Comparison of ENCODE assay signal across 1 cellular context in the genomic region with DNA sequence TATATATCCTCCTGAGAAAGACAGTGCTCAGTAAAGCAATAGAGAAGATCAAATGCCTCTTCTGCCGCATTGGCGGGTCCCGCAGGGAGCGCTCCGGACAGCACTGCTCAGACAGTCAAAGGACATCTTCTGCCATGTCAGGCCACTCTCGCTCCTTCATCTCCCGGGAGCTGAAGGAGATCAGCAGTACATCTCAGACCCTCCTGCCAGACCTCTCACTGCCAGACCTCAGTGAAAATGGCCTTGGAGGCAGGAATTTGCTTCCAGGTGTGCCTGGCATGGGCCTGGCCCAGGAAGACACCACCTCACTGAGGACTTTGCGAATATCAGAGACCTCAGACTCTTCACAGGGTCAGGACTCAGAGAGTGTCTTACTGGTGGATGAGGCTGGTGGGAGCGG.
TF ChIP-seq lines count a peak whose summit lies in the region.

No MANE protein-coding gene starts in this region.

TF ChIP-seq in SK-N-SH, 30 proteins besides CTCF, POLR2A, EP300 and RAD21:
- TF ChIP-seq, protein P1, sequence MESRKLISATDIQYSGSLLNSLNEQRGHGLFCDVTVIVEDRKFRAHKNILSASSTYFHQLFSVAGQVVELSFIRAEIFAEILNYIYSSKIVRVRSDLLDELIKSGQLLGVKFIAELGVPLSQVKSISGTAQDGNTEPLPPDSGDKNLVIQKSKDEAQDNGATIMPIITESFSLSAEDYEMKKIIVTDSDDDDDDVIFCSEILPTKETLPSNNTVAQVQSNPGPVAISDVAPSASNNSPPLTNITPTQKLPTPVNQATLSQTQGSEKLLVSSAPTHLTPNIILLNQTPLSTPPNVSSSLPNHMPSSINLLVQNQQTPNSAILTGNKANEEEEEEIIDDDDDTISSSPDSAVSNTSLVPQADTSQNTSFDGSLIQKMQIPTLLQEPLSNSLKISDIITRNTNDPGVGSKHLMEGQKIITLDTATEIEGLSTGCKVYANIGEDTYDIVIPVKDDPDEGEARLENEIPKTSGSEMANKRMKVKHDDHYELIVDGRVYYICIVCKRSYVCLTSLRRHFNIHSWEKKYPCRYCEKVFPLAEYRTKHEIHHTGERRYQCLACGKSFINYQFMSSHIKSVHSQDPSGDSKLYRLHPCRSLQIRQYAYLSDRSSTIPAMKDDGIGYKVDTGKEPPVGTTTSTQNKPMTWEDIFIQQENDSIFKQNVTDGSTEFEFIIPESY (IDR thresholded peaks at IDR 0.05; ENCODE audit: borderline replicate concordance, low read depth): no peak
- TF ChIP-seq SMC3 (IDR thresholded peaks at IDR 0.05; ENCODE audit: low read depth, low read length): no peak
- no peak for TF ChIP-seq FOXM1 (IDR thresholded peaks at IDR 0.05; ENCODE audit: low read depth)
- no peak for TF ChIP-seq MEF2A (IDR thresholded peaks at IDR 0.05; ENCODE audit: borderline replicate concordance, low read depth)
- TF ChIP-seq EZH2phosphoT487 (IDR thresholded peaks at IDR 0.05; ENCODE audit: borderline replicate concordance, low read depth): no peak
- TF ChIP-seq GATA2 (CRISPR knock-in tag; IDR thresholded peaks at IDR 0.05): no peak
- TF ChIP-seq, protein P2, sequence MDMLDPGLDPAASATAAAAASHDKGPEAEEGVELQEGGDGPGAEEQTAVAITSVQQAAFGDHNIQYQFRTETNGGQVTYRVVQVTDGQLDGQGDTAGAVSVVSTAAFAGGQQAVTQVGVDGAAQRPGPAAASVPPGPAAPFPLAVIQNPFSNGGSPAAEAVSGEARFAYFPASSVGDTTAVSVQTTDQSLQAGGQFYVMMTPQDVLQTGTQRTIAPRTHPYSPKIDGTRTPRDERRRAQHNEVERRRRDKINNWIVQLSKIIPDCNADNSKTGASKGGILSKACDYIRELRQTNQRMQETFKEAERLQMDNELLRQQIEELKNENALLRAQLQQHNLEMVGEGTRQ (IDR thresholded peaks at IDR 0.05; ENCODE audit: borderline replicate concordance, low read depth, low read length): no peak
- no peak for TF ChIP-seq CHD2 (IDR thresholded peaks at IDR 0.05; ENCODE audit: low read length, partially characterized antibody)
- TF ChIP-seq, protein P3, sequence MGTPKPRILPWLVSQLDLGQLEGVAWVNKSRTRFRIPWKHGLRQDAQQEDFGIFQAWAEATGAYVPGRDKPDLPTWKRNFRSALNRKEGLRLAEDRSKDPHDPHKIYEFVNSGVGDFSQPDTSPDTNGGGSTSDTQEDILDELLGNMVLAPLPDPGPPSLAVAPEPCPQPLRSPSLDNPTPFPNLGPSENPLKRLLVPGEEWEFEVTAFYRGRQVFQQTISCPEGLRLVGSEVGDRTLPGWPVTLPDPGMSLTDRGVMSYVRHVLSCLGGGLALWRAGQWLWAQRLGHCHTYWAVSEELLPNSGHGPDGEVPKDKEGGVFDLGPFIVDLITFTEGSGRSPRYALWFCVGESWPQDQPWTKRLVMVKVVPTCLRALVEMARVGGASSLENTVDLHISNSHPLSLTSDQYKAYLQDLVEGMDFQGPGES (IDR thresholded peaks at IDR 0.05; ENCODE audit: low read depth, low read length): no peak
- TF ChIP-seq TEAD4 (IDR thresholded peaks at IDR 0.05; ENCODE audit: borderline replicate concordance, insufficient read depth): no peak
- no peak for TF ChIP-seq FOSL2 (IDR thresholded peaks at IDR 0.05; ENCODE audit: borderline replicate concordance, low read depth)
- no peak for TF ChIP-seq RFX5 (IDR thresholded peaks at IDR 0.05; ENCODE audit: low read length)
